ENCODE assay signal across 16 cellular contexts in the genomic region with DNA sequence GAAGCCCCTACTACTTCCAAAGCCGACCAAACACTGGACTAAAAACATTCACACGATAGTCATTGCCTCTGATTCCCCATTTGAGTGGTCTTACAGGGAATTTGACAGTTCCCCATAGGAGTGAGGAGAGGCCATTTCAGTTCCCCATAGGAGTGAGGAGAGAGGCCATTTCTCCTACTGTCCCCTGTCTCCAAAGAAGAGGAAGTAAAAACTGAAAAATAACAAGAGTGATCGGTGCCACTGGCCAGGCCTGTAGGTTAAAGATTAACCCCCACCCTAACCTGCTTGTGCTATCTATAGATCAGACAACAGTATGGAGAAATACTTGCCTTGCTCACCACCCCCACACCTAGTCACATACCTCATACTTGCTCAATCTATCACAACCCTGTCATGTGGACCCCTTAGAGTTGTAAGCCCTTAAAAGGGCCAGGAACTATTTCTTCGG.
DNase-seq lines count a peak whose midpoint lies in the region; ATAC-seq lines count a peak whose summit lies in the region.
"Had no signal": no experiment of that assay in that cellular context is flagged by ENCODE, and none has a peak within 500 bp of the region (broad histone marks: within the 10 kb centered on the region; RNA-seq: fewer than 3 reads in every experiment).

No MANE protein-coding gene starts in this region.

- H3K27ac ChIP-seq in mucosa of rectum (ENCODE audit: low read depth in 2 of 2, low read length in 2 of 2), result peak overlapping the region; percentile 27 to 71
- H3K27ac ChIP-seq in aorta (ENCODE audit: low read depth in 1 of 2, low read length in 2 of 2), result no peak overlapping the region
- H3K27ac ChIP-seq: tibial nerve had no signal

- H3K9me3 ChIP-seq in mucosa of rectum (ENCODE audit: control insufficient read depth in 2 of 2, low read length in 2 of 2) (no peaks in the 10 kb centered on the region), aorta (ENCODE audit: control insufficient read depth, low read length) (peaks cover 3% of the 10 kb centered on the region)
- H3K9me3 ChIP-seq: tibial nerve had no signal

- H3K9ac ChIP-seq in mucosa of rectum (ENCODE audit: low read depth in 1 of 2, low read length in 2 of 2), result peak overlapping the region in 1 of 2 donors; percentile 5

- 72 to 86% methylated on average over 4 of the region's 4 CpGs for WGBS in aorta, 2 donors

- no peaks in the 10 kb centered on the region for H3K36me3 ChIP-seq in mucosa of rectum (ENCODE audit: control insufficient read depth in 2 of 2, insufficient read depth in 2 of 2, low read length in 2 of 2)
- no peaks in the 10 kb centered on the region for H3K36me3 ChIP-seq in aorta (ENCODE audit: control insufficient read depth in 1 of 2, insufficient read depth in 2 of 2, low read length in 1 of 2)
- H3K36me3 ChIP-seq: tibial nerve had no signal

- H3K4me1 ChIP-seq in mucosa of rectum (ENCODE audit: control insufficient read depth in 2 of 2, insufficient read depth in 2 of 2, low read length in 2 of 2) (peaks cover 6 to 11% of the 10 kb centered on the region in 2 donors), aorta (ENCODE audit: control insufficient read depth in 1 of 2, insufficient read depth in 2 of 2, low read length in 2 of 2) (no peaks in the 10 kb centered on the region)
- H3K4me1 ChIP-seq: tibial nerve had no signal

- H3K4me3 ChIP-seq in mucosa of rectum (ENCODE audit: low read length in 2 of 2), result peak overlapping the region in 1 of 2 donors; percentile 5
- H3K4me3 ChIP-seq in aorta (ENCODE audit: low read length in 2 of 2), result no peak overlapping the region
- H3K4me3 ChIP-seq: tibial nerve had no signal

- DNase-seq in DMS53 treated with DMSO at 0.1 percent for 48 hours (lab: John Stamatoyannopoulos, UW; ENCODE audit: unreplicated experiment), result peak; percentile 89
- peak; percentile 59 for DNase-seq in LoVo (ENCODE audit: low spot score)
- no peak for DNase-seq in NCI-H748 treated with DMSO at 0.1 percent for 48 hours (lab: John Stamatoyannopoulos, UW)
- DNase-seq in NCI-H2227 (lab: John Stamatoyannopoulos, UW; ENCODE audit: unreplicated experiment), result no peak
- no peak for DNase-seq in aorta
- DNase-seq: activated naive CD4-positive, alpha-beta T cell; effector memory CD4-positive, alpha-beta T cell; foreskin melanocyte; midbrain; NCI-H1694 treated with DMSO at 0.1 percent for 48 hours; posterior cingulate gyrus; SHP77 had no signal

- intact Hi-C loops in aorta (cut with DNase I), result no loop called here

- no peaks in the 10 kb centered on the region for H3K27me3 ChIP-seq in mucosa of rectum (ENCODE audit: control insufficient read depth in 2 of 2, insufficient read depth in 2 of 2, low read length in 2 of 2)
- peaks cover 0 to 1% of the 10 kb centered on the region in 2 donors for H3K27me3 ChIP-seq in aorta (ENCODE audit: control insufficient read depth in 1 of 2, insufficient read depth in 2 of 2, low read length in 1 of 2)
- H3K27me3 ChIP-seq: tibial nerve had no signal

- ATAC-seq in GM21619 (IDR thresholded peaks at IDR 0.05; ENCODE audit: unreplicated experiment), result peak; percentile 60
- no peak for ATAC-seq in HG02623 (IDR thresholded peaks at IDR 0.05; ENCODE audit: unreplicated experiment)
- no peak for ATAC-seq in aorta (ENCODE audit: low FRiP score)

Comparison
In these comparisons a context has a peak if more than half of its experiments do, and no peak if none do; other contexts are left out.
1. DNase-seq: peak in DMS53 treated with DMSO at 0.1 percent for 48 hours (single experiment) and LoVo (single experiment); none in NCI-H748 treated with DMSO at 0.1 percent for 48 hours (single experiment), NCI-H2227 (single experiment) and aorta (0 of 2).
2. H3K27ac ChIP-seq: peak in mucosa of rectum (2 of 2); none in aorta (0 of 2).